1 cellular context compared by ENCODE assay signal in the genomic region with DNA sequence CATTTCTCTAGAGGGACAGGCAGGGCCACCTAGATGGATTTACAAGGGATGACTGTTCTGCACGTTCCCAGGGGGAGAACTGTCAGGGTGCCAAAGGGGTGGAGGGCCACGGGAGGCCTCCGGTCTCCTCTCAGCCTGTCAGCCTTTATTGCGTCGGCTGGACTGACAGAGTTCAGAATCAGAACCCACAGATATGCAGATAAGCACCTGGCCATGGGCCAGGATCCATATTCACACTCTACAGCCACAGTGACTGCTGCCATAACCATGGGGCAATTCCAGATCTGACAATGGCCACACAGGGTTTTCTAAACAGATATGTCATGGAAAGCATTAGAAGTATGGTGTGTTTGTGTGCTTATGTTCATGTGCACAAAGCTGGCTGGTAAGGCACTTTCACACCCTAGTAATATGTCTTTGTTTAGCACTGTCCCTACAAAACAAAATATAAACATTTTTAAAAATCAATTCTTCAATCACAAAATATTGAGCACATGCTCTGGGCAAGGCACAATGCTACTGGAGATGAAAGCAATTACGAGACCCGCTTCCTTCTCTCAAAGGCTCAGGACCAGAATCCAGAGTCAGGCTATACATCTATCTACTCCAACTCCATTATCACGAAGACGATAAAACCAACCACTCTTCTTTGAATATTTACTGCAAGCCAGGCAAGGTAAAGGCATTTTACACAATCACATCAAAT.
TF ChIP-seq lines count a peak whose summit lies in the region.

No MANE protein-coding gene starts in this region.

TF ChIP-seq in HepG2, 621 proteins besides CTCF, POLR2A, EP300 and RAD21 (continued from another document and continues in another):
- TF ChIP-seq, protein P1, sequence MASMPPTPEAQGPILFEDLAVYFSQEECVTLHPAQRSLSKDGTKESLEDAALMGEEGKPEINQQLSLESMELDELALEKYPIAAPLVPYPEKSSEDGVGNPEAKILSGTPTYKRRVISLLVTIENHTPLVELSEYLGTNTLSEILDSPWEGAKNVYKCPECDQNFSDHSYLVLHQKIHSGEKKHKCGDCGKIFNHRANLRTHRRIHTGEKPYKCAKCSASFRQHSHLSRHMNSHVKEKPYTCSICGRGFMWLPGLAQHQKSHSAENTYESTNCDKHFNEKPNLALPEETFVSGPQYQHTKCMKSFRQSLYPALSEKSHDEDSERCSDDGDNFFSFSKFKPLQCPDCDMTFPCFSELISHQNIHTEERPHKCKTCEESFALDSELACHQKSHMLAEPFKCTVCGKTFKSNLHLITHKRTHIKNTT (CRISPR knock-in tag; IDR thresholded peaks at IDR 0.05): no peak
- TF ChIP-seq ZMYM2 (CRISPR knock-in tag; IDR thresholded peaks at IDR 0.05) (no peak), ZNF383 (CRISPR knock-in tag; IDR thresholded peaks at IDR 0.05; ENCODE audit: borderline replicate concordance) (no peak), KLF13 (CRISPR knock-in tag; IDR thresholded peaks at IDR 0.05) (no peak), ISX (CRISPR knock-in tag; conservative IDR thresholded peaks at IDR 0.05) (no peak), LCORL (IDR thresholded peaks at IDR 0.05) (no peak), LCORL (CRISPR knock-in tag; IDR thresholded peaks at IDR 0.05) (peak; percentile 65), ZNF251 (CRISPR knock-in tag; IDR thresholded peaks at IDR 0.05) (no peak), NBN (conservative IDR thresholded peaks at IDR 0.05) (no peak), ZNF33A (CRISPR knock-in tag; IDR thresholded peaks at IDR 0.05; ENCODE audit: borderline replicate concordance) (no peak), ZSCAN30 (CRISPR knock-in tag; IDR thresholded peaks at IDR 0.05) (no peak), ZNF761 (CRISPR knock-in tag; conservative IDR thresholded peaks at IDR 0.05) (no peak), ZNF496 (CRISPR knock-in tag; IDR thresholded peaks at IDR 0.05; ENCODE audit: insufficient replicate concordance) (no peak), NONO (IDR thresholded peaks at IDR 0.05) (no peak), NONO (CRISPR knock-in tag; conservative IDR thresholded peaks at IDR 0.05) (peak; percentile 71; the same call in 1 of the 2 replicates), NCOR1 (IDR thresholded peaks at IDR 0.05; ENCODE audit: borderline replicate concordance, low read length) (no peak; the same call in 1 of the 2 replicates), ZFX (CRISPR knock-in tag; IDR thresholded peaks at IDR 0.05; ENCODE audit: low read depth) (peak; percentile 73; the same call in 1 of the 2 replicates), ZNF563 (CRISPR knock-in tag; IDR thresholded peaks at IDR 0.05) (0 out of 2 replicates have a peak, but pooled peaks have one; percentile 47), ZZZ3 (CRISPR knock-in tag; IDR thresholded peaks at IDR 0.05; ENCODE audit: borderline replicate concordance) (no peak), NAIF1 (CRISPR knock-in tag; IDR thresholded peaks at IDR 0.05; ENCODE audit: borderline replicate concordance) (no peak), MED1 (CRISPR knock-in tag; IDR thresholded peaks at IDR 0.05) (peak; percentile 91), ZNF589 (CRISPR knock-in tag; conservative IDR thresholded peaks at IDR 0.05) (no peak), TBL1XR1 (IDR thresholded peaks at IDR 0.05; ENCODE audit: borderline replicate concordance, low read length, partially characterized antibody) (no peak), ZNF674 (CRISPR knock-in tag; IDR thresholded peaks at IDR 0.05; ENCODE audit: low read depth) (no peak), FOXC1 (CRISPR knock-in tag; IDR thresholded peaks at IDR 0.05; ENCODE audit: borderline replicate concordance) (peak; percentile 5; the same call in 1 of the 2 replicates), FOSL1 (CRISPR knock-in tag; IDR thresholded peaks at IDR 0.05; ENCODE audit: borderline replicate concordance) (no peak), ZSCAN9 (CRISPR knock-in tag; IDR thresholded peaks at IDR 0.05; ENCODE audit: borderline replicate concordance) (peak; percentile 53), RORA (CRISPR knock-in tag; IDR thresholded peaks at IDR 0.05) (no peak), GTF2F1 (IDR thresholded peaks at IDR 0.05; ENCODE audit: low read length) (no peak), TRIM24 (CRISPR knock-in tag; IDR thresholded peaks at IDR 0.05) (no peak), RARG (CRISPR knock-in tag; IDR thresholded peaks at IDR 0.05; ENCODE audit: low read depth) (no peak), SPEN (CRISPR knock-in tag; IDR thresholded peaks at IDR 0.05; ENCODE audit: low read depth) (no peak), SMAD9 (CRISPR knock-in tag; IDR thresholded peaks at IDR 0.05) (no peak), RBFOX2 (IDR thresholded peaks at IDR 0.05; ENCODE audit: low read depth, low read length) (no peak), ARNT (IDR thresholded peaks at IDR 0.05) (no peak), HES4 (CRISPR knock-in tag; IDR thresholded peaks at IDR 0.05; ENCODE audit: borderline replicate concordance) (no peak), TSC22D2 (CRISPR knock-in tag; IDR thresholded peaks at IDR 0.05; ENCODE audit: borderline replicate concordance) (no peak), CENPX (CRISPR knock-in tag; IDR thresholded peaks at IDR 0.05) (no peak), NR2F1 (CRISPR knock-in tag; IDR thresholded peaks at IDR 0.05) (0 out of 4 replicates have a peak, but pooled peaks of 1 of the 2 experiments have one; percentile 12), JUND (CRISPR knock-in tag; IDR thresholded peaks at IDR 0.05) (peak; percentile 14; the same call in 1 of the 2 replicates), RXRA (CRISPR knock-in tag; IDR thresholded peaks at IDR 0.05) (peak; percentile 87; the same call in 1 of the 2 replicates), ZNF570 (CRISPR knock-in tag; IDR thresholded peaks at IDR 0.05; ENCODE audit: borderline replicate concordance) (no peak), ZKSCAN1 (IDR thresholded peaks at IDR 0.05; ENCODE audit: low read length) (no peak), ZNF253 (CRISPR knock-in tag; IDR thresholded peaks at IDR 0.05; ENCODE audit: borderline replicate concordance) (no peak), IRX3 (CRISPR knock-in tag; IDR thresholded peaks at IDR 0.05; ENCODE audit: borderline replicate concordance, low read depth) (no peak; the same call in 1 of the 2 replicates)
- TF ChIP-seq, protein P2, sequence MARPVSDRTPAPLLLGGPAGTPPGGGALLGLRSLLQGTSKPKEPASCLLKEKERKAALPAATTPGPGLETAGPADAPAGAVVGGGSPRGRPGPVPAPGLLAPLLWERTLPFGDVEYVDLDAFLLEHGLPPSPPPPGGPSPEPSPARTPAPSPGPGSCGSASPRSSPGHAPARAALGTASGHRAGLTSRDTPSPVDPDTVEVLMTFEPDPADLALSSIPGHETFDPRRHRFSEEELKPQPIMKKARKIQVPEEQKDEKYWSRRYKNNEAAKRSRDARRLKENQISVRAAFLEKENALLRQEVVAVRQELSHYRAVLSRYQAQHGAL (CRISPR knock-in tag; IDR thresholded peaks at IDR 0.05; ENCODE audit: not compliant biosample characterization): no peak
- TF ChIP-seq, protein P3, sequence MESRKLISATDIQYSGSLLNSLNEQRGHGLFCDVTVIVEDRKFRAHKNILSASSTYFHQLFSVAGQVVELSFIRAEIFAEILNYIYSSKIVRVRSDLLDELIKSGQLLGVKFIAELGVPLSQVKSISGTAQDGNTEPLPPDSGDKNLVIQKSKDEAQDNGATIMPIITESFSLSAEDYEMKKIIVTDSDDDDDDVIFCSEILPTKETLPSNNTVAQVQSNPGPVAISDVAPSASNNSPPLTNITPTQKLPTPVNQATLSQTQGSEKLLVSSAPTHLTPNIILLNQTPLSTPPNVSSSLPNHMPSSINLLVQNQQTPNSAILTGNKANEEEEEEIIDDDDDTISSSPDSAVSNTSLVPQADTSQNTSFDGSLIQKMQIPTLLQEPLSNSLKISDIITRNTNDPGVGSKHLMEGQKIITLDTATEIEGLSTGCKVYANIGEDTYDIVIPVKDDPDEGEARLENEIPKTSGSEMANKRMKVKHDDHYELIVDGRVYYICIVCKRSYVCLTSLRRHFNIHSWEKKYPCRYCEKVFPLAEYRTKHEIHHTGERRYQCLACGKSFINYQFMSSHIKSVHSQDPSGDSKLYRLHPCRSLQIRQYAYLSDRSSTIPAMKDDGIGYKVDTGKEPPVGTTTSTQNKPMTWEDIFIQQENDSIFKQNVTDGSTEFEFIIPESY (CRISPR knock-in tag; IDR thresholded peaks at IDR 0.05): no peak
- TF ChIP-seq, protein P4, sequence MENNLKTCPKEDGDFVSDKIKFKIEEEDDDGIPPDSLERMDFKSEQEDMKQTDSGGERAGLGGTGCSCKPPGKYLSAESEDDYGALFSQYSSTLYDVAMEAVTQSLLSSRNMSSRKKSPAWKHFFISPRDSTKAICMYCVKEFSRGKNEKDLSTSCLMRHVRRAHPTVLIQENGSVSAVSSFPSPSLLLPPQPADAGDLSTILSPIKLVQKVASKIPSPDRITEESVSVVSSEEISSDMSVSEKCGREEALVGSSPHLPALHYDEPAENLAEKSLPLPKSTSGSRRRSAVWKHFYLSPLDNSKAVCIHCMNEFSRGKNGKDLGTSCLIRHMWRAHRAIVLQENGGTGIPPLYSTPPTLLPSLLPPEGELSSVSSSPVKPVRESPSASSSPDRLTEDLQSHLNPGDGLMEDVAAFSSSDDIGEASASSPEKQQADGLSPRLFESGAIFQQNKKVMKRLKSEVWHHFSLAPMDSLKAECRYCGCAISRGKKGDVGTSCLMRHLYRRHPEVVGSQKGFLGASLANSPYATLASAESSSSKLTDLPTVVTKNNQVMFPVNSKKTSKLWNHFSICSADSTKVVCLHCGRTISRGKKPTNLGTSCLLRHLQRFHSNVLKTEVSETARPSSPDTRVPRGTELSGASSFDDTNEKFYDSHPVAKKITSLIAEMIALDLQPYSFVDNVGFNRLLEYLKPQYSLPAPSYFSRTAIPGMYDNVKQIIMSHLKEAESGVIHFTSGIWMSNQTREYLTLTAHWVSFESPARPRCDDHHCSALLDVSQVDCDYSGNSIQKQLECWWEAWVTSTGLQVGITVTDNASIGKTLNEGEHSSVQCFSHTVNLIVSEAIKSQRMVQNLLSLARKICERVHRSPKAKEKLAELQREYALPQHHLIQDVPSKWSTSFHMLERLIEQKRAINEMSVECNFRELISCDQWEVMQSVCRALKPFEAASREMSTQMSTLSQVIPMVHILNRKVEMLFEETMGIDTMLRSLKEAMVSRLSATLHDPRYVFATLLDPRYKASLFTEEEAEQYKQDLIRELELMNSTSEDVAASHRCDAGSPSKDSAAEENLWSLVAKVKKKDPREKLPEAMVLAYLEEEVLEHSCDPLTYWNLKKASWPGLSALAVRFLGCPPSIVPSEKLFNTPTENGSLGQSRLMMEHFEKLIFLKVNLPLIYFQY (CRISPR knock-in tag; IDR thresholded peaks at IDR 0.05; ENCODE audit: borderline replicate concordance): 0 out of 2 replicates have a peak, but pooled peaks have one; percentile 69
- TF ChIP-seq, protein P5, sequence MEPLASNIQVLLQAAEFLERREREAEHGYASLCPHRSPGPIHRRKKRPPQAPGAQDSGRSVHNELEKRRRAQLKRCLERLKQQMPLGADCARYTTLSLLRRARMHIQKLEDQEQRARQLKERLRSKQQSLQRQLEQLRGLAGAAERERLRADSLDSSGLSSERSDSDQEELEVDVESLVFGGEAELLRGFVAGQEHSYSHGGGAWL (CRISPR knock-in tag; IDR thresholded peaks at IDR 0.05): no peak; the same call in 1 of the 2 replicates
- TF ChIP-seq, protein P6, sequence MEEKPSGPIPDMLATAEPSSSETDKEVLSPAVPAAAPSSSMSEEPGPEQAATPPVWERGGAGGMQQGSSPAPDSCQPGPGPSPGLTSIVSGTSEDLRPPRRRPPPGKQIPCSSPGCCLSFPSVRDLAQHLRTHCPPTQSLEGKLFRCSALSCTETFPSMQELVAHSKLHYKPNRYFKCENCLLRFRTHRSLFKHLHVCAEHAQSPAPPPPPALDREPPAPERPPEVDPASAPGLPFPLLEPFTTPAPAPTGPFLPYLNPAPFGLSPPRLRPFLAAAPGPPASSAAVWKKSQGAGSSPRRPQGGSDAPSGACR (CRISPR knock-in tag; IDR thresholded peaks at IDR 0.05): 0 out of 2 replicates have a peak, but pooled peaks have one; percentile 37
- TF ChIP-seq, protein P7, sequence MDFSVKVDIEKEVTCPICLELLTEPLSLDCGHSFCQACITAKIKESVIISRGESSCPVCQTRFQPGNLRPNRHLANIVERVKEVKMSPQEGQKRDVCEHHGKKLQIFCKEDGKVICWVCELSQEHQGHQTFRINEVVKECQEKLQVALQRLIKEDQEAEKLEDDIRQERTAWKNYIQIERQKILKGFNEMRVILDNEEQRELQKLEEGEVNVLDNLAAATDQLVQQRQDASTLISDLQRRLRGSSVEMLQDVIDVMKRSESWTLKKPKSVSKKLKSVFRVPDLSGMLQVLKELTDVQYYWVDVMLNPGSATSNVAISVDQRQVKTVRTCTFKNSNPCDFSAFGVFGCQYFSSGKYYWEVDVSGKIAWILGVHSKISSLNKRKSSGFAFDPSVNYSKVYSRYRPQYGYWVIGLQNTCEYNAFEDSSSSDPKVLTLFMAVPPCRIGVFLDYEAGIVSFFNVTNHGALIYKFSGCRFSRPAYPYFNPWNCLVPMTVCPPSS (IDR thresholded peaks at IDR 0.05): no peak
- TF ChIP-seq, protein P8, sequence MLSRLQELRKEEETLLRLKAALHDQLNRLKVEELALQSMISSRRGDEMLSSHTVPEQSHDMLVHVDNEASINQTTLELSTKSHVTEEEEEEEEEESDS (CRISPR knock-in tag; IDR thresholded peaks at IDR 0.05; ENCODE audit: borderline replicate concordance): no peak
- TF ChIP-seq, protein P9, sequence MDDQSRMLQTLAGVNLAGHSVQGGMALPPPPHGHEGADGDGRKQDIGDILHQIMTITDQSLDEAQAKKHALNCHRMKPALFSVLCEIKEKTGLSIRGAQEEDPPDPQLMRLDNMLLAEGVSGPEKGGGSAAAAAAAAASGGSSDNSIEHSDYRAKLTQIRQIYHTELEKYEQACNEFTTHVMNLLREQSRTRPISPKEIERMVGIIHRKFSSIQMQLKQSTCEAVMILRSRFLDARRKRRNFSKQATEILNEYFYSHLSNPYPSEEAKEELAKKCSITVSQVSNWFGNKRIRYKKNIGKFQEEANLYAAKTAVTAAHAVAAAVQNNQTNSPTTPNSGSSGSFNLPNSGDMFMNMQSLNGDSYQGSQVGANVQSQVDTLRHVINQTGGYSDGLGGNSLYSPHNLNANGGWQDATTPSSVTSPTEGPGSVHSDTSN (CRISPR knock-in tag; IDR thresholded peaks at IDR 0.05; ENCODE audit: borderline replicate concordance): no peak
- TF ChIP-seq, protein P10, sequence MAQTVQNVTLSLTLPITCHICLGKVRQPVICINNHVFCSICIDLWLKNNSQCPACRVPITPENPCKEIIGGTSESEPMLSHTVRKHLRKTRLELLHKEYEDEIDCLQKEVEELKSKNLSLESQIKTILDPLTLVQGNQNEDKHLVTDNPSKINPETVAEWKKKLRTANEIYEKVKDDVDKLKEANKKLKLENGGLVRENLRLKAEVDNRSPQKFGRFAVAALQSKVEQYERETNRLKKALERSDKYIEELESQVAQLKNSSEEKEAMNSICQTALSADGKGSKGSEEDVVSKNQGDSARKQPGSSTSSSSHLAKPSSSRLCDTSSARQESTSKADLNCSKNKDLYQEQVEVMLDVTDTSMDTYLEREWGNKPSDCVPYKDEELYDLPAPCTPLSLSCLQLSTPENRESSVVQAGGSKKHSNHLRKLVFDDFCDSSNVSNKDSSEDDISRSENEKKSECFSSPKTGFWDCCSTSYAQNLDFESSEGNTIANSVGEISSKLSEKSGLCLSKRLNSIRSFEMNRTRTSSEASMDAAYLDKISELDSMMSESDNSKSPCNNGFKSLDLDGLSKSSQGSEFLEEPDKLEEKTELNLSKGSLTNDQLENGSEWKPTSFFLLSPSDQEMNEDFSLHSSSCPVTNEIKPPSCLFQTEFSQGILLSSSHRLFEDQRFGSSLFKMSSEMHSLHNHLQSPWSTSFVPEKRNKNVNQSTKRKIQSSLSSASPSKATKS (CRISPR knock-in tag; IDR thresholded peaks at IDR 0.05): no peak
- TF ChIP-seq, protein P11, sequence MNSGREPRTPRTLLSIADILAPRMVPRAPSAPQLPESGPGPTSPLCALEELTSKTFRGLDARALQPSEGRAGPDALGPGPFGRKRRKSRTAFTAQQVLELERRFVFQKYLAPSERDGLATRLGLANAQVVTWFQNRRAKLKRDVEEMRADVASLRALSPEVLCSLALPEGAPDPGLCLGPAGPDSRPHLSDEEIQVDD (CRISPR knock-in tag; IDR thresholded peaks at IDR 0.05; ENCODE audit: borderline replicate concordance): no peak
